1 cellular context compared by ENCODE assay signal in the genomic region with DNA sequence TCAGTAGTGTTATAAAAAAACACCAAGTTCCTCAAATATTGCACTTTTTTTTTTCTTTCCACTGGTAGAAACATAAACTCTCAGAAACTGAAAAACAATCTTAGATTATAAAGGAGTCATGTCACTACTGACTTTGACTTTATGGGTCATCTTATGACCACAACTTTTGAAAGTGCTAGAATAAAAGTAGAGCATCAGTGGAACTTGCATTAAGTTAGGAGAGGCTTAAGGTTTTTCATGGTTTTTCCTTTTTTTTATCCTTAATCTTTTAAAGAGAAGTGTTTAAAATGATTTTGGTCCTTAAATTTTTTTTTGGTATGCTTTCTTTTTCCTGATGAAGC.
TF ChIP-seq lines count a peak whose summit lies in the region.

No MANE protein-coding gene starts in this region.

TF ChIP-seq in GM12878, 131 proteins besides CTCF, POLR2A, EP300 and RAD21:
- peak; percentile 42; the same call in 1 of the 2 replicates for TF ChIP-seq NR2F1 (conservative IDR thresholded peaks at IDR 0.05)
- no peak for TF ChIP-seq TARDBP (IDR thresholded peaks at IDR 0.05; ENCODE audit: borderline replicate concordance)
- TF ChIP-seq, protein P1, sequence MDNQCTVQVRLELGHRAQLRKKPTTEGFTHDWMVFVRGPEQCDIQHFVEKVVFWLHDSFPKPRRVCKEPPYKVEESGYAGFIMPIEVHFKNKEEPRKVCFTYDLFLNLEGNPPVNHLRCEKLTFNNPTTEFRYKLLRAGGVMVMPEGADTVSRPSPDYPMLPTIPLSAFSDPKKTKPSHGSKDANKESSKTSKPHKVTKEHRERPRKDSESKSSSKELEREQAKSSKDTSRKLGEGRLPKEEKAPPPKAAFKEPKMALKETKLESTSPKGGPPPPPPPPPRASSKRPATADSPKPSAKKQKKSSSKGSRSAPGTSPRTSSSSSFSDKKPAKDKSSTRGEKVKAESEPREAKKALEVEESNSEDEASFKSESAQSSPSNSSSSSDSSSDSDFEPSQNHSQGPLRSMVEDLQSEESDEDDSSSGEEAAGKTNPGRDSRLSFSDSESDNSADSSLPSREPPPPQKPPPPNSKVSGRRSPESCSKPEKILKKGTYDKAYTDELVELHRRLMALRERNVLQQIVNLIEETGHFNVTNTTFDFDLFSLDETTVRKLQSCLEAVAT (IDR thresholded peaks at IDR 0.05), result no peak
- no peak for TF ChIP-seq MXI1 (IDR thresholded peaks at IDR 0.05; ENCODE audit: low read depth, low read length)
- TF ChIP-seq, protein P2, sequence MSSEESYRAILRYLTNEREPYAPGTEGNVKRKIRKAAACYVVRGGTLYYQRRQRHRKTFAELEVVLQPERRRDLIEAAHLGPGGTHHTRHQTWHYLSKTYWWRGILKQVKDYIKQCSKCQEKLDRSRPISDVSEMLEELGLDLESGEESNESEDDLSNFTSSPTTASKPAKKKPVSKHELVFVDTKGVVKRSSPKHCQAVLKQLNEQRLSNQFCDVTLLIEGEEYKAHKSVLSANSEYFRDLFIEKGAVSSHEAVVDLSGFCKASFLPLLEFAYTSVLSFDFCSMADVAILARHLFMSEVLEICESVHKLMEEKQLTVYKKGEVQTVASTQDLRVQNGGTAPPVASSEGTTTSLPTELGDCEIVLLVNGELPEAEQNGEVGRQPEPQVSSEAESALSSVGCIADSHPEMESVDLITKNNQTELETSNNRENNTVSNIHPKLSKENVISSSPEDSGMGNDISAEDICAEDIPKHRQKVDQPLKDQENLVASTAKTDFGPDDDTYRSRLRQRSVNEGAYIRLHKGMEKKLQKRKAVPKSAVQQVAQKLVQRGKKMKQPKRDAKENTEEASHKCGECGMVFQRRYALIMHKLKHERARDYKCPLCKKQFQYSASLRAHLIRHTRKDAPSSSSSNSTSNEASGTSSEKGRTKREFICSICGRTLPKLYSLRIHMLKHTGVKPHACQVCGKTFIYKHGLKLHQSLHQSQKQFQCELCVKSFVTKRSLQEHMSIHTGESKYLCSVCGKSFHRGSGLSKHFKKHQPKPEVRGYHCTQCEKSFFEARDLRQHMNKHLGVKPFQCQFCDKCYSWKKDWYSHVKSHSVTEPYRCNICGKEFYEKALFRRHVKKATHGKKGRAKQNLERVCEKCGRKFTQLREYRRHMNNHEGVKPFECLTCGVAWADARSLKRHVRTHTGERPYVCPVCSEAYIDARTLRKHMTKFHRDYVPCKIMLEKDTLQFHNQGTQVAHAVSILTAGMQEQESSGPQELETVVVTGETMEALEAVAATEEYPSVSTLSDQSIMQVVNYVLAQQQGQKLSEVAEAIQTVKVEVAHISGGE (CRISPR knock-in tag; IDR thresholded peaks at IDR 0.05), result no peak
- no peak for TF ChIP-seq PAX8 (IDR thresholded peaks at IDR 0.05)
- TF ChIP-seq POU2F2 (IDR thresholded peaks at IDR 0.05; ENCODE audit: borderline replicate concordance, low read depth, low read length), result no peak
- no peak for TF ChIP-seq ZZZ3 (IDR thresholded peaks at IDR 0.05; ENCODE audit: control insufficient read depth, insufficient read length, low read depth)
TF ChIP-seq in GM12878: peak in this region for 1.
